ENCODE assay signal across 8 cellular contexts in the genomic region with DNA sequence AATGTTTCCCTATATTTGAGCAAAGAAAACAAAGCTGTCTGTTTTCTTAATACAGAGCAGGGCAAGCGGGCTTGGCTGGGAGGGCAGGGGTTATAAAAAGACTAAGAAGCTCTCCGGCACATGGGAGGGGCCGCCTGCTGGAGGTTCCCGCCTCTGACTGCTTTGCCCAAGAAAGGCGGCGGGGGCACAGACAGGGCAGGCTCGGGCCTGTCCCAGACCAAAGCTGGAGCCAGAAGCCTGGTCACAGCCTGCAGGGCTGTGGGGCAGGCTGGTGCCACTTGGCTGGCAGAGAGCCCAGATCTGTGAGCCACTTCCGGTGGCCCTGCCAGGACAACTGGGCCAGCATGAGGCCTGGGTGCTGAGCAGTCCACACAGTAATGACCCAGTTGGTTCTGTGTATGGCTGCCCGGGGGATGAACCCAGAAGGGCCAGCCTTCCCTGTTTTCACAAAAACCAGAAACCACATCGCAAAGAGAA.
DNase-seq lines count a peak whose midpoint lies in the region; ATAC-seq and TF ChIP-seq lines count a peak whose summit lies in the region.

No MANE protein-coding gene starts in this region.

- H3K4me1 Mint-ChIP-seq in activated naive CD8-positive, alpha-beta T cell (ENCODE audit: low read depth) = peaks cover 18% of the 10 kb centered on the region
- H3K4me1 Mint-ChIP-seq in osteocyte (ENCODE audit: unreplicated experiment) = peaks cover 33% of the 10 kb centered on the region

- no peaks in the 10 kb centered on the region for H3K9me3 Mint-ChIP-seq in activated naive CD8-positive, alpha-beta T cell (ENCODE audit: low read depth)
- H3K9me3 Mint-ChIP-seq in osteocyte (ENCODE audit: unreplicated experiment) = no peaks in the 10 kb centered on the region

- H3K4me3 Mint-ChIP-seq in activated naive CD8-positive, alpha-beta T cell = peak overlapping the region; percentile 36
- H3K4me3 Mint-ChIP-seq in osteocyte (ENCODE audit: unreplicated experiment) = no peak overlapping the region

- H3K4me3 ChIP-seq in GM12865 (ENCODE audit: low read depth, low read length) = no peak overlapping the region

- ATAC-seq in Right ventricle myocardium inferior (peak; percentile 97), GM18909 (IDR thresholded peaks at IDR 0.05; ENCODE audit: poor library complexity, unreplicated experiment) (no peak), HG03457 (IDR thresholded peaks at IDR 0.05; ENCODE audit: unreplicated experiment) (no peak)

- TF ChIP-seq CTCF in GM12865 (IDR thresholded peaks at IDR 0.05; ENCODE audit: insufficient read depth, low read depth, low read length, missing control alignments) (no peak), osteocyte (IDR thresholded peaks at IDR 0.05) (no peak)

- H3K27me3 Mint-ChIP-seq in activated naive CD8-positive, alpha-beta T cell = no peaks in the 10 kb centered on the region
- no peaks in the 10 kb centered on the region for H3K27me3 Mint-ChIP-seq in osteocyte (ENCODE audit: unreplicated experiment)

- intact Hi-C loops in Right ventricle myocardium inferior (cut with DNase I) = loop anchor here (1.0 to 10.0 kb wide), 2 partner anchors 83 to 143 kb away; no protein-coding TSS in a partner anchor

- DNase-seq in A172 (ENCODE audit: low spot score) = peak; percentile 93
- peak; percentile 56 for DNase-seq in GM12865 (ENCODE audit: low read depth)
- peak; percentile 95 for DNase-seq in NCI-H2196 treated with DMSO at 0.1 percent for 48 hours (lab: John Stamatoyannopoulos, UW; ENCODE audit: unreplicated experiment)
- peak; percentile 93 for DNase-seq in Right ventricle myocardium inferior (ENCODE audit: missing footprints)
- DNase-seq in osteocyte (ENCODE audit: extremely low spot score, unreplicated experiment) = peak; percentile 92

- H3K36me3 Mint-ChIP-seq in activated naive CD8-positive, alpha-beta T cell = no peaks in the 10 kb centered on the region
- H3K36me3 Mint-ChIP-seq in osteocyte (ENCODE audit: unreplicated experiment) = no peaks in the 10 kb centered on the region

- no peak overlapping the region for H3K27ac Mint-ChIP-seq in activated naive CD8-positive, alpha-beta T cell
- peak overlapping the region; percentile 98 for H3K27ac Mint-ChIP-seq in osteocyte (ENCODE audit: unreplicated experiment)
